19 cellular contexts compared by ENCODE assay signal in the genomic region with DNA sequence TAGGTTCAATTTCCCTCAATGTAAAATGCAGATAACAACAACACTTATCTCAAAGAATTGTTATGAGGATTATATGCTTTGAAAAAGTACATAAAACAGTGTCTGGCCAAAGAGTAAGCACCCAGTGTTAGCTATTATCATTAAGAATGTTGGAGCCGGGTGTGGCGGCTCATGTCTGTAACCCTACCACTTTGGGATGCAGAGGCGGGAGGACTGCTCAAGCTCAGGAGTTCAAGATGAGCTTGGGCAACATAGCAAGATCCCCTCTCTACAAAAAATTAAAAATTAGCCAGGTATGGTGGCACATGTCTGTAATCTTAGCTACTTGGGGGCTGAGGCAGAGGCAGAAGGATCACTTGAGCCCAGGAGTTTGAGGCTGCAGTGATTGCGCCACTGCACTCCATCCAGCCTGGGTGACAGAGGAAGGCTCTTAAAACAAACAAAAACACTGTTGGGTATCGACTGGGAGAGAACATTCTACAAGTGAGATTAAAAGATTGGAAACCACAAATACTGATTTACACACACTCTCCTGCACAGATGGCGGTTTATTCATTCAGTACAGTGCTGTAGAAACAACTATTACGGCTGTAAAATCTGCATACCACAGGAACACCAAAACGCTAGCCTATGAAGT.
DNase-seq lines count a peak whose midpoint lies in the region; ATAC-seq, FAIRE-seq and TF ChIP-seq lines count a peak whose summit lies in the region.
"Had no signal": no experiment of that assay in that cellular context is flagged by ENCODE, and none has a peak within 500 bp of the region (broad histone marks: within the 10 kb centered on the region; RNA-seq: fewer than 3 reads in every experiment).

No MANE protein-coding gene starts in this region.

- peaks cover 0 to 61% (median 26%) of the 10 kb centered on the region in 4 donors for H3K36me3 ChIP-seq in right lobe of liver
- peaks cover 19 to 60% of the 10 kb centered on the region in 2 experiments; a peak in 4 of 5 replicates for H3K36me3 ChIP-seq in HepG2 (replicated peaks in 1 of 2; ENCODE audit: control insufficient read depth in 1 of 2, insufficient read depth in 2 of 2, low read length in 2 of 2)

- H4K20me1 ChIP-seq in HepG2 (ENCODE audit: insufficient read depth, low read length): no peaks in the 10 kb centered on the region

- H2AFZ ChIP-seq in HepG2 (ENCODE audit: low read length): no peak overlapping the region

- H3K4me3 Mint-ChIP-seq in nephron progenitor cell (no peak overlapping the region), Calu3 (ENCODE audit: low read depth, unreplicated experiment) (no peak overlapping the region)
- H3K4me3 Mint-ChIP-seq in activated T-cell treated with anti-CD3 and anti-CD28 coated beads, Interleukin-2, amount 50 U/mL, for 24 hours: no peak overlapping the region
- H3K4me3 Mint-ChIP-seq: CD8-positive, alpha-beta T cell had no signal

- TF ChIP-seq RAD21 in HepG2 (CRISPR knock-in tag; IDR thresholded peaks at IDR 0.05): no peak

- H3K27me3 ChIP-seq in right lobe of liver: no peaks in the 10 kb centered on the region
- H3K27me3 ChIP-seq in HepG2 (ENCODE audit: control insufficient read depth in 1 of 2, insufficient read depth in 2 of 2, low read length in 2 of 2): no peaks in the 10 kb centered on the region
- H3K27me3 ChIP-seq: BLaER1 treated with 17β-estradiol and CSF1 and Interleukin-3, amounts not matched to agents 10 nM and 100 nM; Peyer's patch had no signal

- WGBS in right lobe of liver (ENCODE audit: insufficient coverage, low coverage, low lambda C conversion rate, missing lambda C conversion rate): 59% methylated on average over 8 of the region's 8 CpGs
- WGBS in HepG2 (ENCODE audit: low lambda C conversion rate): 93% methylated on average over 8 of the region's 8 CpGs

- DNase-seq in right lobe of liver (peak in 1 of 3 donors; percentile 44), HepG2 (ENCODE audit: low spot score) (no peak), fibroblast of villous mesenchyme (ENCODE audit: low read depth) (peak; percentile 91), nephron progenitor cell (no peak), occipital lobe (lab: John Stamatoyannopoulos, UW) (no peak), Calu3 (no peak)
- no peak for DNase-seq in activated T-cell treated with anti-CD3 and anti-CD28 coated beads, Interleukin-2, amount 50 U/mL, for 24 hours
- DNase-seq: CD8-positive, alpha-beta T cell; DMS79 treated with DMSO at 0.1 percent for 48 hours; NCI-H1105 treated with DMSO at 0.1 percent for 48 hours; NCI-H1694; NCI-H2081 treated with DMSO at 0.1 percent for 48 hours; NCI-H748 treated with DMSO at 0.1 percent for 48 hours; NK-92 treated with Interleukin-12 subunit alpha and Interleukin-12 subunit beta, amount 100 ng/mL, for 24 hours; Peyer's patch had no signal

- BruUV-seq in HepG2 (replicated peaks; lab: Mats Ljungman, UMichigan) (no TSS peak), Calu3 (replicated peaks; lab: Mats Ljungman, UMichigan) (no TSS peak)

- no peak overlapping the region for H3K27ac ChIP-seq in right lobe of liver
- no peak overlapping the region for H3K27ac ChIP-seq in HepG2 (ENCODE audit: extremely low read length, insufficient read depth, low read length)
- H3K27ac ChIP-seq: BLaER1 treated with 17β-estradiol and CSF1 and Interleukin-3, amounts not matched to agents 10 nM and 100 nM; Peyer's patch had no signal

- H3K4me3 ChIP-seq in right lobe of liver (no peak overlapping the region), HepG2 (replicated peaks in 1 of 3; ENCODE audit: insufficient read depth in 1 of 3, low read depth in 2 of 3, low read length in 3 of 3) (no peak overlapping the region), fibroblast of villous mesenchyme (ENCODE audit: low read depth, low read length) (no peak overlapping the region)
- H3K4me3 ChIP-seq: BLaER1 treated with 17β-estradiol and CSF1 and Interleukin-3, amounts not matched to agents 10 nM and 100 nM; Peyer's patch had no signal

- H3K4me1 ChIP-seq in right lobe of liver (no peaks in the 10 kb centered on the region), HepG2 (ENCODE audit: insufficient read depth, low read length) (no peaks in the 10 kb centered on the region)
- H3K4me1 ChIP-seq: BLaER1 treated with 17β-estradiol and CSF1 and Interleukin-3, amounts not matched to agents 10 nM and 100 nM; Peyer's patch had no signal

- H3K27ac Mint-ChIP-seq in nephron progenitor cell (peak overlapping the region; percentile 81), Calu3 (ENCODE audit: unreplicated experiment) (no peak overlapping the region)
- H3K27ac Mint-ChIP-seq in activated T-cell treated with anti-CD3 and anti-CD28 coated beads, Interleukin-2, amount 50 U/mL, for 24 hours: no peak overlapping the region
- H3K27ac Mint-ChIP-seq: CD8-positive, alpha-beta T cell had no signal

- TF ChIP-seq EP300 in HepG2 (IDR thresholded peaks at IDR 0.05; ENCODE audit: low read depth in 2 of 2, low read length in 2 of 2) (no peak), HepG2 (CRISPR knock-in tag; IDR thresholded peaks at IDR 0.05; ENCODE audit: borderline replicate concordance) (no peak)

- no peak overlapping the region for H3K4me2 ChIP-seq in HepG2 (ENCODE audit: low read depth, low read length)
- H3K4me2 ChIP-seq: BLaER1 treated with 17β-estradiol and CSF1 and Interleukin-3, amounts not matched to agents 10 nM and 100 nM had no signal

- POLR2A ChIA-PET in HepG2 (lab: Yijun Ruan, JAX): no interaction called here

- TF ChIP-seq CTCF in right lobe of liver (IDR thresholded peaks at IDR 0.05): no peak
- TF ChIP-seq CTCF in HepG2 (CRISPR knock-in tag; IDR thresholded peaks at IDR 0.05): no peak
- no peak for TF ChIP-seq CTCF in fibroblast of villous mesenchyme (IDR thresholded peaks at IDR 0.05; ENCODE audit: insufficient read depth, low read depth, low read length)
- no peak for TF ChIP-seq CTCF in nephron progenitor cell (IDR thresholded peaks at IDR 0.05)
- no peak for TF ChIP-seq CTCF in Calu3 (IDR thresholded peaks at IDR 0.05; ENCODE audit: unreplicated experiment)

- FAIRE-seq in HepG2 (lab: Jason Lieb, UNC): no peak
- FAIRE-seq: D721Med, H54 had no signal

- ATAC-seq in right lobe of liver (peak; percentile 82 to 92 (median 86)), HepG2 (no peak), GM21825 (IDR thresholded peaks at IDR 0.05; ENCODE audit: unreplicated experiment) (no peak)
- ATAC-seq: CD8-positive, alpha-beta T cell had no signal

- no peak overlapping the region for H3K9ac ChIP-seq in HepG2 (ENCODE audit: insufficient read depth, low read depth, low read length)
- H3K9ac ChIP-seq: BLaER1 treated with 17β-estradiol and CSF1 and Interleukin-3, amounts not matched to agents 10 nM and 100 nM had no signal

- H3K79me2 ChIP-seq in HepG2 (ENCODE audit: insufficient read depth, low read length): no peaks in the 10 kb centered on the region

- intact Hi-C loops in right lobe of liver (cut with DNase I): no loop called here
- intact Hi-C loops in HepG2 (cut with micrococcal nuclease; ENCODE audit: unreplicated experiment): no loop called here
- intact Hi-C loops in Calu3 (cut with micrococcal nuclease; ENCODE audit: unreplicated experiment): no loop called here

- H3K27me3 Mint-ChIP-seq in nephron progenitor cell (ENCODE audit: low read depth, poor library complexity) (peaks cover 3% of the 10 kb centered on the region), Calu3 (ENCODE audit: unreplicated experiment) (no peaks in the 10 kb centered on the region)
- no peaks in the 10 kb centered on the region for H3K27me3 Mint-ChIP-seq in activated T-cell treated with anti-CD3 and anti-CD28 coated beads, Interleukin-2, amount 50 U/mL, for 24 hours

- TF ChIP-seq POLR2A in right lobe of liver (IDR thresholded peaks at IDR 0.05): no peak
- no peak for TF ChIP-seq POLR2A in HepG2 (IDR thresholded peaks at IDR 0.05; ENCODE audit: insufficient read depth in 1 of 2, low read depth in 2 of 2, low read length in 2 of 2)

- H3K9me3 ChIP-seq in right lobe of liver (no peaks in the 10 kb centered on the region), HepG2 (ENCODE audit: low read length) (no peaks in the 10 kb centered on the region)
- H3K9me3 ChIP-seq: BLaER1 treated with 17β-estradiol and CSF1 and Interleukin-3, amounts not matched to agents 10 nM and 100 nM; Peyer's patch had no signal

- H3K9me3 Mint-ChIP-seq in nephron progenitor cell (no peaks in the 10 kb centered on the region), Calu3 (ENCODE audit: low read depth, unreplicated experiment) (no peaks in the 10 kb centered on the region)
- no peaks in the 10 kb centered on the region for H3K9me3 Mint-ChIP-seq in activated T-cell treated with anti-CD3 and anti-CD28 coated beads, Interleukin-2, amount 50 U/mL, for 24 hours
- H3K9me3 Mint-ChIP-seq: CD8-positive, alpha-beta T cell had no signal

- CTCF ChIA-PET in HepG2 (lab: Yijun Ruan, JAX; ENCODE audit: low intra/inter-chr PET ratio, low total read pairs): no interaction called here
- CTCF ChIA-PET in Calu3 (lab: Charles Lee): no interaction called here

- H3K4me1 Mint-ChIP-seq in nephron progenitor cell (no peaks in the 10 kb centered on the region), Calu3 (ENCODE audit: low read depth, unreplicated experiment) (no peaks in the 10 kb centered on the region)
- no peaks in the 10 kb centered on the region for H3K4me1 Mint-ChIP-seq in activated T-cell treated with anti-CD3 and anti-CD28 coated beads, Interleukin-2, amount 50 U/mL, for 24 hours (ENCODE audit: low read depth)

- in situ Hi-C loops in HepG2 (cut with HindIII; ENCODE audit: extremely low pct_ligation_motif_present, low pct_unique_long_range_greater_than_20kb): no loop called here

- peaks cover 73% of the 10 kb centered on the region for H3K36me3 Mint-ChIP-seq in nephron progenitor cell (ENCODE audit: low read depth)
- peaks cover 28% of the 10 kb centered on the region for H3K36me3 Mint-ChIP-seq in Calu3 (ENCODE audit: insufficient read depth, unreplicated experiment)
- peaks cover 88% of the 10 kb centered on the region for H3K36me3 Mint-ChIP-seq in activated T-cell treated with anti-CD3 and anti-CD28 coated beads, Interleukin-2, amount 50 U/mL, for 24 hours (ENCODE audit: low read depth)

TF ChIP-seq in HepG2, 621 proteins besides CTCF, POLR2A, EP300 and RAD21 (continues in another document):
- TF ChIP-seq YEATS4 (CRISPR knock-in tag; IDR thresholded peaks at IDR 0.05; ENCODE audit: borderline replicate concordance) (no peak), ZNF724P (CRISPR knock-in tag; IDR thresholded peaks at IDR 0.05; ENCODE audit: borderline replicate concordance) (no peak), RFXANK (CRISPR knock-in tag; IDR thresholded peaks at IDR 0.05) (no peak), POLR2AphosphoS5 (IDR thresholded peaks at IDR 0.05; ENCODE audit: low read depth, low read length) (no peak), ISL2 (CRISPR knock-in tag; IDR thresholded peaks at IDR 0.05) (no peak), IKZF1 (IDR thresholded peaks at IDR 0.05) (no peak)

Comparison
In these comparisons a context has a peak if more than half of its experiments do, and no peak if none do; other contexts are left out.
1. ATAC-seq: peak in right lobe of liver (4 of 4); none in HepG2 (single experiment) and GM21825 (single experiment).